Comparison of ENCODE assay signal across 19 cellular contexts in the genomic region with DNA sequence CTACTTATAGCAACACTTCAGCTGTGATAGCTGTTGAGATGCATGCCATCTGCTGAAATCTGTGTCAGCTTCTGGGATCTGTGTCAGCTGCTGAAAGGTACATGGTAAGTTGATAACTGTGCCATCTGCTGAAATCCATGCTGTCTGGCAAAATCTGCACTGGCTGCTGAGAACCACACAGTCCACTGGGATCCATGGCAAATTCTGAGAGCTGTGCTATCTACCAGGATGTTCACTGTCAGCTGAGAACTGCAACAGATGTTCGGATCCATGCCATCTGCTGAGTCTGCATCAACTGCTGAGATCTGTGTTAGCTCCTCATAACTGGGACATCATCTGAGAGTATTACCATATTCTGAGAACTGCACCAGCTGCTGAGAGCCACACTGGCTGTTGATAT.
"Had no signal": no experiment of that assay in that cellular context is flagged by ENCODE, and none has a peak within 500 bp of the region (broad histone marks: within the 10 kb centered on the region; RNA-seq: fewer than 3 reads in every experiment).

No MANE protein-coding gene starts in this region.

- H3K4me1 ChIP-seq: adrenal gland had no signal

- H3K36me3 Mint-ChIP-seq: activated naive CD8-positive, alpha-beta T cell treated with anti-CD3 and anti-CD28 coated beads, Interleukin-2, amount 10 ng/mL, durations not matched to agents 7 days and 5 days; WTC11 had no signal

- H3K27me3 ChIP-seq: adrenal gland had no signal

- H3K9me3 Mint-ChIP-seq: activated naive CD8-positive, alpha-beta T cell treated with anti-CD3 and anti-CD28 coated beads, Interleukin-2, amount 10 ng/mL, durations not matched to agents 7 days and 5 days had no signal

- H3K9me3 ChIP-seq: adrenal gland had no signal

- H3K27ac Mint-ChIP-seq: activated CD8-positive, alpha-beta T cell treated with anti-CD3 and anti-CD28 coated beads, Interleukin-2, amount 10 ng/mL, durations not matched to agents 7 days and 5 days; activated naive CD8-positive, alpha-beta T cell treated with anti-CD3 and anti-CD28 coated beads, Interleukin-2, amount 10 ng/mL, durations not matched to agents 7 days and 5 days; T-helper 17 cell; WTC11 had no signal

- DNase-seq: activated CD4-positive, alpha-beta T cell treated with anti-CD3 and anti-CD28 coated beads for 48 hours; activated CD4-positive, alpha-beta T cell treated with anti-CD3 and anti-CD28 coated beads, Interleukin-2, amount 50 U/mL, for 4 hours; activated CD4-positive, CD25-positive, alpha-beta regulatory T cell treated with anti-CD3 and anti-CD28 coated beads, Interleukin-2, amount 50 U/mL, for 72 hours; activated CD8-positive, alpha-beta memory T cell treated with anti-CD3 and anti-CD28 coated beads, Interleukin-2, amount 50 U/mL, for 48 hours; activated CD8-positive, alpha-beta T cell treated with anti-CD3 and anti-CD28 coated beads, Interleukin-2, amount 10 ng/mL, durations not matched to agents 7 days and 5 days; activated naive CD4-positive, alpha-beta T cell treated with anti-CD3 and anti-CD28 coated beads, Interleukin-2, amount 50 U/mL, for 16 hours; activated naive CD8-positive, alpha-beta T cell treated with anti-CD3 and anti-CD28 coated beads, Interleukin-2, amount 10 ng/mL, durations not matched to agents 7 days and 5 days; activated T-cell treated with anti-CD3 and anti-CD28 coated beads, Interleukin-2, amount 50 U/mL, for 1 hour; adrenal gland; cerebellar nuclear complex; NCI-H1105; NCI-H1436; NCI-H187 treated with DMSO at 0.1 percent for 48 hours; NCI-H2081 treated with DMSO at 0.1 percent for 48 hours; PC-9; SHP77 treated with DMSO at 0.1 percent for 48 hours; T-helper 17 cell; T-helper 9 cell had no signal

- H3K27ac ChIP-seq: adrenal gland, PC-9 had no signal

- H3K27me3 Mint-ChIP-seq: activated naive CD8-positive, alpha-beta T cell treated with anti-CD3 and anti-CD28 coated beads, Interleukin-2, amount 10 ng/mL, durations not matched to agents 7 days and 5 days; T-helper 17 cell had no signal

- H3K4me3 Mint-ChIP-seq: activated CD8-positive, alpha-beta T cell treated with anti-CD3 and anti-CD28 coated beads, Interleukin-2, amount 10 ng/mL, durations not matched to agents 7 days and 5 days; activated naive CD8-positive, alpha-beta T cell treated with anti-CD3 and anti-CD28 coated beads, Interleukin-2, amount 10 ng/mL, durations not matched to agents 7 days and 5 days; T-helper 17 cell; WTC11 had no signal

- H3K4me1 Mint-ChIP-seq: activated naive CD8-positive, alpha-beta T cell treated with anti-CD3 and anti-CD28 coated beads, Interleukin-2, amount 10 ng/mL, durations not matched to agents 7 days and 5 days; T-helper 17 cell; WTC11 had no signal

- H3K4me3 ChIP-seq: adrenal gland, PC-9 had no signal

- H3K36me3 ChIP-seq: adrenal gland had no signal
